In genomic region chr1:61692155-61692783, GRCh38 we compare ENCODE assay signal across 13 cellular contexts. TPM values are rescaled to one million over a fixed set of nuclear protein-coding genes. Genes with fewer than 3 reads are reported as not detected.
DNase-seq lines count a peak whose midpoint lies in the region; ATAC-seq, FAIRE-seq and TF ChIP-seq lines count a peak whose summit lies in the region.
"Had no signal": no experiment of that assay in that cellular context is flagged by ENCODE, and none has a peak within 500 bp of the region (broad histone marks: within the 10 kb centered on the region; RNA-seq: fewer than 3 reads in every experiment).

No MANE protein-coding gene starts in this region.

- intact Hi-C loops in body of pancreas (cut with DNase I): no loop called here

- H3K4me1 Mint-ChIP-seq in CD8-positive, alpha-beta memory T cell: peaks cover 0 to 7% (median 0%) of the 10 kb centered on the region in 3 donors
- no peaks in the 10 kb centered on the region for H3K4me1 Mint-ChIP-seq in memory B cell

- H3K4me2 ChIP-seq in Karpas-422 (ENCODE audit: low read depth, low read length, poor library complexity, severe bottlenecking): no peak overlapping the region
- H3K4me2 ChIP-seq: PC-9 had no signal

- TF ChIP-seq POLR2A in body of pancreas (IDR thresholded peaks at IDR 0.05): no peak

- H3K9me3 ChIP-seq in CD8-positive, alpha-beta memory T cell (ENCODE audit: low read length): no peaks in the 10 kb centered on the region
- H3K9me3 ChIP-seq in body of pancreas (no peaks in the 10 kb centered on the region), Karpas-422 (ENCODE audit: low read length) (no peaks in the 10 kb centered on the region)
- H3K9me3 ChIP-seq: stomach had no signal

- H3K36me3 ChIP-seq in CD8-positive, alpha-beta memory T cell (ENCODE audit: insufficient read depth, low read length): peaks cover 3% of the 10 kb centered on the region
- H3K36me3 ChIP-seq in body of pancreas (replicated peaks in 1 of 2; ENCODE audit: insufficient read depth in 1 of 2, low read depth in 2 of 2) (peaks cover 0 to 2% of the 10 kb centered on the region in 2 donors), Karpas-422 (ENCODE audit: insufficient read depth, low read length) (peaks cover 17% of the 10 kb centered on the region)

- WGBS in body of pancreas, 2 donors: 72 to 73% methylated on average over 3 of the region's 3 CpGs

- no peaks in the 10 kb centered on the region; the same call in 1 of the 2 replicates for H3K9me2 ChIP-seq in Karpas-422 (replicated peaks; ENCODE audit: insufficient read depth, low read length)

- no peak for DNase-seq in CD8-positive, alpha-beta memory T cell
- DNase-seq in NCI-H226 (peak; percentile 40), memory B cell (ENCODE audit: low spot score in 2 of 2) (no peak), body of pancreas (no peak), caudate nucleus (lab: John Stamatoyannopoulos, UW) (no peak), Karpas-422 (no peak)
- DNase-seq: COR-L47; naive thymus-derived CD8-positive, alpha-beta T cell; PC-9; stomach had no signal

- CTCF ChIA-PET in CD8-positive, alpha-beta memory T cell (lab: Charles Lee): no interaction called here

- no peak for TF ChIP-seq CTCF in body of pancreas (IDR thresholded peaks at IDR 0.05)

- H3K4me1 ChIP-seq in CD8-positive, alpha-beta memory T cell (ENCODE audit: insufficient read depth, low read length): no peaks in the 10 kb centered on the region
- H3K4me1 ChIP-seq in body of pancreas (no peaks in the 10 kb centered on the region), Karpas-422 (ENCODE audit: low read length) (no peaks in the 10 kb centered on the region)
- H3K4me1 ChIP-seq: stomach had no signal

- no peaks in the 10 kb centered on the region for H3K27me3 Mint-ChIP-seq in CD8-positive, alpha-beta memory T cell
- no peaks in the 10 kb centered on the region for H3K27me3 Mint-ChIP-seq in memory B cell
- H3K27me3 Mint-ChIP-seq: naive thymus-derived CD8-positive, alpha-beta T cell had no signal

- H3K9ac ChIP-seq in Karpas-422 (ENCODE audit: low read length): no peak overlapping the region

- POLR2A ChIA-PET in CD8-positive, alpha-beta memory T cell (lab: Charles Lee): no interaction called here

- no peaks in the 10 kb centered on the region for H3K27me3 ChIP-seq in CD8-positive, alpha-beta memory T cell (ENCODE audit: insufficient read depth, low read length, poor library complexity, severe bottlenecking)
- H3K27me3 ChIP-seq in body of pancreas (no peaks in the 10 kb centered on the region), Karpas-422 (ENCODE audit: low read length) (no peaks in the 10 kb centered on the region)
- H3K27me3 ChIP-seq: stomach had no signal

- peak overlapping the region in 6 of 8 donors; percentile 17 to 76 (median 56) for H3K27ac Mint-ChIP-seq in CD8-positive, alpha-beta memory T cell
- peak overlapping the region; percentile 25 for H3K27ac Mint-ChIP-seq in memory B cell

- peaks cover 0 to 52% (median 10%) of the 10 kb centered on the region in 3 donors for H3K36me3 Mint-ChIP-seq in CD8-positive, alpha-beta memory T cell
- H3K36me3 Mint-ChIP-seq in memory B cell: peaks cover 19% of the 10 kb centered on the region

- no peaks in the 10 kb centered on the region for H3K9me3 Mint-ChIP-seq in CD8-positive, alpha-beta memory T cell
- H3K9me3 Mint-ChIP-seq in memory B cell: no peaks in the 10 kb centered on the region
- H3K9me3 Mint-ChIP-seq: naive thymus-derived CD8-positive, alpha-beta T cell had no signal

- H3K27ac ChIP-seq in CD8-positive, alpha-beta memory T cell (ENCODE audit: low read depth, low read length): no peak overlapping the region
- no peak overlapping the region for H3K27ac ChIP-seq in body of pancreas
- no peak overlapping the region for H3K27ac ChIP-seq in caudate nucleus (ENCODE audit: low read depth, low read length)
- H3K27ac ChIP-seq in Karpas-422 (ENCODE audit: low read length): no peak overlapping the region
- H3K27ac ChIP-seq: stomach had no signal

- no peak for ATAC-seq in memory B cell (ENCODE audit: low read depth)
- ATAC-seq in body of pancreas: no peak
- ATAC-seq in HG03139 (IDR thresholded peaks at IDR 0.05; ENCODE audit: unreplicated experiment): no peak
- ATAC-seq: naive thymus-derived CD8-positive, alpha-beta T cell had no signal

- no peaks in the 10 kb centered on the region for H3K79me2 ChIP-seq in Karpas-422 (ENCODE audit: low read length)

- no peak overlapping the region for H3K4me3 Mint-ChIP-seq in CD8-positive, alpha-beta memory T cell
- H3K4me3 Mint-ChIP-seq in memory B cell: no peak overlapping the region
- H3K4me3 Mint-ChIP-seq: naive thymus-derived CD8-positive, alpha-beta T cell had no signal

- peak; percentile 53 for FAIRE-seq in colon (lab: Jason Lieb, UNC)
- FAIRE-seq: GM12892 had no signal

- H4K20me1 ChIP-seq in Karpas-422 (ENCODE audit: insufficient read depth, low read depth, low read length): no peaks in the 10 kb centered on the region

- H3K4me3 ChIP-seq in CD8-positive, alpha-beta memory T cell (ENCODE audit: low read length): no peak overlapping the region
- H3K4me3 ChIP-seq in body of pancreas (no peak overlapping the region), Karpas-422 (ENCODE audit: low read length) (no peak overlapping the region)
- H3K4me3 ChIP-seq: PC-9, stomach had no signal

- H2AFZ ChIP-seq in Karpas-422 (ENCODE audit: low read length): no peak overlapping the region
- H2AFZ ChIP-seq: PC-9 had no signal

RNA-seq across cellular contexts. Expression of gene TM2D1, which starts 32.7 kb away (rescaled TPM):
- total RNA-seq in CD8-positive, alpha-beta memory T cell: 10 to 100 TPM; 30.1 to 32.5 TPM
- 37.1 TPM for polyA plus RNA-seq in CD8-positive, alpha-beta memory T cell
- total RNA-seq in body of pancreas: 10 to 100 TPM; 29.3 to 39.7 TPM
- total RNA-seq in Karpas-422 (2014; rRNA removed; shearing (Covaris generic); ENCODE audit: low replicate concordance): 48.2 and 67.3 TPM in 2 replicates

RNA-seq across cellular contexts. Expression of gene PATJ, which starts 50.0 kb away (rescaled TPM):
- 10 to 100 TPM in 1 of 2 experiments, 1 to 10 TPM in 1; 9.8 to 10.3 TPM for total RNA-seq in CD8-positive, alpha-beta memory T cell
- 24.4 TPM for polyA plus RNA-seq in CD8-positive, alpha-beta memory T cell
- 10 to 100 TPM; 54.2 to 72.5 TPM for total RNA-seq in body of pancreas
- total RNA-seq in Karpas-422 (2014; rRNA removed; shearing (Covaris generic); ENCODE audit: low replicate concordance): not detected in 2 replicates

Comparison
In these comparisons a context has a peak if more than half of its experiments do, and no peak if none do; other contexts are left out.
1. RNA of gene PATJ, which starts 50.0 kb away (total RNA-seq): 54.2 to 72.5 TPM in body of pancreas and 9.8 to 10.3 TPM in CD8-positive, alpha-beta memory T cell; not detected in Karpas-422; every median in the first group is over 10 times any median in the second.